In genomic region chr10:90872648-90873020, GRCh38 we compare ENCODE assay signal across 9 cellular contexts. TPM values are rescaled to one million over a fixed set of nuclear protein-coding genes. Genes with fewer than 3 reads are reported as not detected.
A peak's percentile ranks its signal among the peaks of the same experiment; 100 is the strongest.
DNase-seq lines count a peak whose midpoint lies in the region; ATAC-seq, FAIRE-seq and TF ChIP-seq lines count a peak whose summit lies in the region.
"Had no signal": no experiment of that assay in that cellular context is flagged by ENCODE, and none has a peak within 500 bp of the region (broad histone marks: within the 10 kb centered on the region; RNA-seq: fewer than 3 reads in every experiment).

No MANE protein-coding gene starts in this region.

- no peak for TF ChIP-seq EP300 in esophagus muscularis mucosa (IDR thresholded peaks at IDR 0.05)

- H3K27me3 ChIP-seq in Peyer's patch = no peaks in the 10 kb centered on the region
- peaks cover 0 to 10% (median 0%) of the 10 kb centered on the region in 4 donors for H3K27me3 ChIP-seq in esophagus muscularis mucosa

- no peak for FAIRE-seq in GM12892 (lab: Jason Lieb, UNC)

- H3K4me3 ChIP-seq in Peyer's patch = peak overlapping the region; percentile 74 to 91 (median 85)
- peak overlapping the region; percentile 74 to 93 (median 86) for H3K4me3 ChIP-seq in esophagus muscularis mucosa
- H3K4me3 ChIP-seq in skeletal muscle cell (ENCODE audit: low read depth, low read length) = peak overlapping the region; percentile 71

- peaks cover 0 to 12% (median 4%) of the 10 kb centered on the region in 4 donors for H3K4me1 ChIP-seq in Peyer's patch
- H3K4me1 ChIP-seq in esophagus muscularis mucosa = peaks cover 10 to 28% (median 21%) of the 10 kb centered on the region in 4 donors

- 31% methylated on average over 8 of the region's 8 CpGs for WGBS in esophagus muscularis mucosa

- TF ChIP-seq CTCF in Peyer's patch (IDR thresholded peaks at IDR 0.05) = no peak
- no peak for TF ChIP-seq CTCF in esophagus muscularis mucosa (IDR thresholded peaks at IDR 0.05)

- TF ChIP-seq POLR2A in Peyer's patch (IDR thresholded peaks at IDR 0.05) (no peak), esophagus muscularis mucosa (IDR thresholded peaks at IDR 0.05; ENCODE audit: low read depth) (no peak), GM12892 (IDR thresholded peaks at IDR 0.05; ENCODE audit: low read depth, low read length) (no peak)

- intact Hi-C loops in esophagus muscularis mucosa (cut with DNase I) = no loop called here

- peaks cover 0 to 20% (median 0%) of the 10 kb centered on the region in 3 donors for H3K36me3 ChIP-seq in Peyer's patch
- H3K36me3 ChIP-seq in esophagus muscularis mucosa = peaks cover 9 to 26% (median 19%) of the 10 kb centered on the region in 4 donors

- H3K9me3 ChIP-seq in Peyer's patch (no peaks in the 10 kb centered on the region), esophagus muscularis mucosa (peaks cover 0 to 4% (median 1%) of the 10 kb centered on the region in 4 donors)

- ATAC-seq in GM19035 (IDR thresholded peaks at IDR 0.05; ENCODE audit: unreplicated experiment) (peak; percentile 8), HG02571 (IDR thresholded peaks at IDR 0.05; ENCODE audit: unreplicated experiment) (no peak), HG03354 (IDR thresholded peaks at IDR 0.05; ENCODE audit: poor library complexity, severe bottlenecking, unreplicated experiment) (no peak)

- H3K27ac ChIP-seq in Peyer's patch = peak overlapping the region in 1 of 4 donors; percentile 79
- H3K27ac ChIP-seq in esophagus muscularis mucosa (replicated peaks in 1 of 4) = peak overlapping the region in 1 of 4 donors; percentile 75

- DNase-seq in Peyer's patch (no peak), esophagus muscularis mucosa (ENCODE audit: extremely low spot score) (no peak), skeletal muscle cell (ENCODE audit: low read depth) (no peak), dermis blood vessel endothelial cell (no peak), GM12892 (ENCODE audit: insufficient read length) (no peak)

RNA-seq across cellular contexts. Expression of gene RPP30, which starts 0.9 kb away (rescaled TPM):
- total RNA-seq in Peyer's patch (10 to 100 TPM; 16.4 to 53.6 (median 19.6) TPM), esophagus muscularis mucosa (10 to 100 TPM; 21.6 to 31.8 (median 25.7) TPM), dermis blood vessel endothelial cell (34.9 and 38.6 TPM in 2 replicates)
- polyA plus RNA-seq in GM12892 (2012; ENCODE audit: missing spikeins) = 69.8 TPM

RNA-seq across cellular contexts. Expression of gene HTR7, which starts 14.8 kb away (rescaled TPM):
- 1 to 10 TPM in 1 of 4 donors, under 1 TPM in 3; 0.35 to 9.1 (median 0.85) TPM for total RNA-seq in Peyer's patch
- total RNA-seq in esophagus muscularis mucosa = 1 to 10 TPM in 1 of 4 donors, under 1 TPM in 3; 0.33 to 1.7 (median 0.40) TPM
- 0.09 TPM in 1 of 2 replicates, not detected in the other for total RNA-seq in dermis blood vessel endothelial cell
- polyA plus RNA-seq in GM12892 (2012; ENCODE audit: missing spikeins) = not detected
- total RNA-seq: T-helper 1 cell treated with Interleukin-12 subunit alpha and Interleukin-12 subunit beta and Interleukin-4 antibody, amounts not matched to agents 30 ng/mL and 1 ng/mL, for 36 hours had no signal

RNA-seq across cellular contexts. Expression of gene ANKRD1, which starts 48.3 kb away (rescaled TPM):
- not detected for total RNA-seq in Peyer's patch
- under 1 TPM in 1 of 4 donors, not detected in 3; 0.83 TPM for total RNA-seq in esophagus muscularis mucosa
- total RNA-seq in dermis blood vessel endothelial cell = 441 and 829 TPM in 2 replicates
- polyA plus RNA-seq in GM12892 (2012; ENCODE audit: missing spikeins) = not detected
- total RNA-seq: T-helper 1 cell treated with Interleukin-12 subunit alpha and Interleukin-12 subunit beta and Interleukin-4 antibody, amounts not matched to agents 30 ng/mL and 1 ng/mL, for 36 hours had no signal

Comparison
In these comparisons a context has a peak if more than half of its experiments do, and no peak if none do; other contexts are left out.
1. RNA of gene ANKRD1, which starts 48.3 kb away (total RNA-seq): 441 to 829 TPM in dermis blood vessel endothelial cell; 0.83 TPM in esophagus muscularis mucosa and not detected in Peyer's patch; every median in the first group is over 100 times any median in the second.
2. Peak in every context shown above with its lines, with median percentiles within 50 percentile points of each other: H3K4me3 ChIP-seq.